Comparison of ENCODE assay signal across 33 cellular contexts in the genomic region with DNA sequence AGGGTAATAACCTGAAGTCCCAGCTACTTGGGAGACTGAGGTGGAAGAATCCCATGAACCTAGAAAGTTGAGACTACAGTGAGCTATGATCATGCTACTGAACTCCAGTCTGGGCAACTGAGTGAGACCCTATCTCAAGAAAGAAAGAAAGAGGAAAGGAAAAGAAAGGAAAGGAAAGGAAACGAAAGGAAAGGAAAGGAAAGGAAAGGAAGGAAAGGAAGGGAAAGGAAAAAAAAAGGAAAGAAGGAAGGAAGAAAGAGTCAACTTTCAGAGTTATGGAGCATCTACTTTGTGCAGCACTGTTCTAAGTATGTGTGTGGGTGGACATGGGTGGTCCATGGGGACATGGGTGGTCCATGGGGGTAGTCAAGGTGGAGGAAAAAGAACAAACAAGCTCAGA. TPM values are rescaled to one million over a fixed set of nuclear protein-coding genes. Genes with fewer than 3 reads are reported as not detected.
A peak's percentile ranks its signal among the peaks of the same experiment; 100 is the strongest.
DNase-seq lines count a peak whose midpoint lies in the region; FAIRE-seq and TF ChIP-seq lines count a peak whose summit lies in the region.
"Had no signal": no experiment of that assay in that cellular context is flagged by ENCODE, and none has a peak within 500 bp of the region (broad histone marks: within the 10 kb centered on the region; RNA-seq: fewer than 3 reads in every experiment).

No MANE protein-coding gene starts in this region.

- CTCF ChIA-PET in HEK293 (lab: Yijun Ruan, JAX) = no interaction called here

- H3K36me3 ChIP-seq in HEK293 (ENCODE audit: control insufficient read depth in 2 of 2, insufficient read depth in 1 of 2, low read length in 2 of 2) (no peaks in the 10 kb centered on the region), esophagus muscularis mucosa (no peaks in the 10 kb centered on the region), colonic mucosa (no peaks in the 10 kb centered on the region)
- H3K36me3 ChIP-seq: BE2C; BLaER1; BLaER1 treated with 17β-estradiol and CSF1 and Interleukin-3, amounts not matched to agents 10 nM and 100 nM had no signal

- FAIRE-seq in GM12891 (lab: Jason Lieb, UNC) (peak; percentile 13), urothelium cell line (lab: Jason Lieb, UNC) (peak; percentile 58)
- FAIRE-seq: A204.1, A549, D721Med had no signal

- TF ChIP-seq CTCF in HEK293 (tag by site-specific recombination; IDR thresholded peaks at IDR 0.05) (no peak), esophagus muscularis mucosa (IDR thresholded peaks at IDR 0.05) (no peak), colonic mucosa (IDR thresholded peaks at IDR 0.05) (no peak)

- TF ChIP-seq POLR2A in GM12891 (IDR thresholded peaks at IDR 0.05; ENCODE audit: low read depth, low read length) = no peak
- no peak for TF ChIP-seq POLR2A in esophagus muscularis mucosa (IDR thresholded peaks at IDR 0.05; ENCODE audit: low read depth)

- no peak overlapping the region for H3K9ac ChIP-seq in colonic mucosa (ENCODE audit: low read depth in 2 of 2, low read length in 2 of 2)
- H3K9ac ChIP-seq: BLaER1; BLaER1 treated with 17β-estradiol and CSF1 and Interleukin-3, amounts not matched to agents 10 nM and 100 nM had no signal

- intact Hi-C loops in esophagus muscularis mucosa (cut with DNase I) (no loop called here), colonic mucosa (cut with DNase I) (no loop called here)

- no peaks in the 10 kb centered on the region for H3K4me1 ChIP-seq in HEK293 (ENCODE audit: control insufficient read depth, insufficient read depth, low read length)
- H3K4me1 ChIP-seq in esophagus muscularis mucosa = no peaks in the 10 kb centered on the region
- H3K4me1 ChIP-seq in colonic mucosa = no peaks in the 10 kb centered on the region
- H3K4me1 ChIP-seq: A549, BE2C, Caco-2 had no signal

- H3K9me3 ChIP-seq in HEK293 (ENCODE audit: control insufficient read depth, insufficient read depth, low read depth, low read length) (no peaks in the 10 kb centered on the region), esophagus muscularis mucosa (no peaks in the 10 kb centered on the region), colonic mucosa (no peaks in the 10 kb centered on the region)
- H3K9me3 ChIP-seq: BE2C, Caco-2 had no signal

- WGBS in esophagus muscularis mucosa = 58% methylated on average over 1 of the region's 1 CpG

- no peak overlapping the region for H3K4me3 ChIP-seq in HEK293 (ENCODE audit: low read depth, low read length)
- no peak overlapping the region for H3K4me3 ChIP-seq in esophagus muscularis mucosa
- H3K4me3 ChIP-seq in colonic mucosa = no peak overlapping the region
- H3K4me3 ChIP-seq: A549; BLaER1; BLaER1 treated with 17β-estradiol and CSF1 and Interleukin-3, amounts not matched to agents 10 nM and 100 nM had no signal

- DNase-seq in GM12891 (ENCODE audit: insufficient read length, low spot score) (no peak), urothelium cell line (ENCODE audit: low spot score) (no peak), esophagus muscularis mucosa (ENCODE audit: extremely low spot score) (no peak), colonic mucosa (no peak), NCI-H1930 (lab: John Stamatoyannopoulos, UW) (no peak)
- DNase-seq: 8988T; ACHN; AML-193; BE2C; C1 segment of cervical spinal cord; Caco-2; Calu3; CD4-positive, alpha-beta memory T cell; CD4-positive, alpha-beta T cell; CD4-positive, CD25-positive, alpha-beta regulatory T cell; CD8-positive, alpha-beta memory T cell; CD8-positive, alpha-beta T cell; COR-L47; DMS 273 treated with DMSO at 0.1 percent for 48 hours; DMS153; DMS53; DMS79; DMS79 treated with DMSO at 0.1 percent for 48 hours; DND-41; EL had no signal

- POLR2A ChIA-PET in HEK293 (lab: Yijun Ruan, JAX) = no interaction called here

- TF ChIP-seq EP300 in esophagus muscularis mucosa (IDR thresholded peaks at IDR 0.05) = no peak

- H3K27ac ChIP-seq in HEK293 (ENCODE audit: extremely low read depth, low read depth, low read length) = no peak overlapping the region
- H3K27ac ChIP-seq in esophagus muscularis mucosa (replicated peaks in 1 of 4) = no peak overlapping the region
- no peak overlapping the region for H3K27ac ChIP-seq in colonic mucosa
- H3K27ac ChIP-seq: 22Rv1; A549; BLaER1; BLaER1 treated with 17β-estradiol and CSF1 and Interleukin-3, amounts not matched to agents 10 nM and 100 nM; C4-2B had no signal

- H3K27me3 ChIP-seq in esophagus muscularis mucosa (peaks cover 0 to 26% (median 0%) of the 10 kb centered on the region in 4 donors), colonic mucosa (no peaks in the 10 kb centered on the region)
- H3K27me3 ChIP-seq: BLaER1; BLaER1 treated with 17β-estradiol and CSF1 and Interleukin-3, amounts not matched to agents 10 nM and 100 nM had no signal

TF ChIP-seq in GM12891, 5 proteins besides CTCF, POLR2A, EP300 and RAD21:
- TF ChIP-seq TAF1 (IDR thresholded peaks at IDR 0.05; ENCODE audit: low read depth, low read length) = no peak
- TF ChIP-seq PAX5 (IDR thresholded peaks at IDR 0.05; ENCODE audit: insufficient read depth, low read length, severe bottlenecking) = no peak
- no peak for TF ChIP-seq SPI1 (IDR thresholded peaks at IDR 0.05; ENCODE audit: low read depth, low read length)
- no peak for TF ChIP-seq POLR2AphosphoS5 (IDR thresholded peaks at IDR 0.05; ENCODE audit: low read depth, low read length)
- TF ChIP-seq POU2F2 (IDR thresholded peaks at IDR 0.05; ENCODE audit: low read depth, low read length) = no peak

TF ChIP-seq in HEK293, 187 proteins besides CTCF, POLR2A, EP300 and RAD21:
- peak; percentile 99 for TF ChIP-seq PRDM1 (tag by site-specific recombination; IDR thresholded peaks at IDR 0.05)
- TF ChIP-seq, protein P1, sequence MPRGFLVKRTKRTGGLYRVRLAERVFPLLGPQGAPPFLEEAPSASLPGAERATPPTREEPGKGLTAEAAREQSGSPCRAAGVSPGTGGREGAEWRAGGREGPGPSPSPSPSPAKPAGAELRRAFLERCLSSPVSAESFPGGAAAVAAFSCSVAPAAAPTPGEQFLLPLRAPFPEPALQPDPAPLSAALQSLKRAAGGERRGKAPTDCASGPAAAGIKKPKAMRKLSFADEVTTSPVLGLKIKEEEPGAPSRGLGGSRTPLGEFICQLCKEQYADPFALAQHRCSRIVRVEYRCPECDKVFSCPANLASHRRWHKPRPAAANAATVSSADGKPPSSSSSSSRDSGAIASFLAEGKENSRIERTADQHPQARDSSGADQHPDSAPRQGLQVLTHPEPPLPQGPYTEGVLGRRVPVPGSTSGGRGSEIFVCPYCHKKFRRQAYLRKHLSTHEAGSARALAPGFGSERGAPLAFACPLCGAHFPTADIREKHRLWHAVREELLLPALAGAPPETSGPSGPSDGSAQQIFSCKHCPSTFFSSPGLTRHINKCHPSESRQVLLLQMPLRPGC (tag by site-specific recombination; IDR thresholded peaks at IDR 0.05) = no peak

RNA-seq across cellular contexts. Expression of a gene that starts 24.1 kb away (rescaled TPM):
- 10.6 TPM for polyA plus RNA-seq in GM12891 (2012; ENCODE audit: low read depth, missing spikeins)
- 10 to 100 TPM in 1 of 4 donors, 1 to 10 TPM in 3; 9.0 to 11.6 (median 9.9) TPM for total RNA-seq in esophagus muscularis mucosa
- total RNA-seq in colonic mucosa = 10 to 100 TPM; 16.7 to 16.8 TPM
